Comparison of ENCODE assay signal across 1 cellular context in the genomic region with DNA sequence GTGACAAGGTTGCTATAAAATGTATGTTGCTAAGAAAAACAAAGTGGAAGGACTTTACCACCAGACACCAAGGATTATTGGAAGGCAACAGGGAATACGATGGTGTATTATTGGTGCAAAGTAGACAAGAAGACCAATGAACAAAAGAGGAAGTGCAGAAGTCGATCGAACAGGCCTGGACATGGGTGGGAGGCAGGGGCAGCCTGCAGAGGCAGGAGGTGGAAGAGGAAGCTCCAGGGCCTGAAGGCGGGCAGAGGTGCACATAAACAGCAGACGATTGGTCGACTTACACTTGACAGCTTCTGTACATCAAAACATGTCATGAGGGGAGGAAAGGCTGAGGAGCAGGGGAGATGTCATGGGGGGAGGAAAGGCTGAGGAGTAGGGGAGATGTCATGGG.
TF ChIP-seq lines count a peak whose summit lies in the region.

No MANE protein-coding gene starts in this region.

TF ChIP-seq in GM12878, 131 proteins besides CTCF, POLR2A, EP300 and RAD21 (continued from another document):
- TF ChIP-seq SMAD5 (IDR thresholded peaks at IDR 0.05; ENCODE audit: low read depth) = no peak
- peak; percentile 87 for TF ChIP-seq SPI1 (IDR thresholded peaks at IDR 0.05; ENCODE audit: borderline replicate concordance, insufficient read depth, low read depth, low read length)
